ENCODE assay signal across 24 cellular contexts in genomic region chr11:223026-223789, GRCh38. TPM values are rescaled to one million over a fixed set of nuclear protein-coding genes. Genes with fewer than 3 reads are reported as not detected.
DNase-seq lines count a peak whose midpoint lies in the region; ATAC-seq and TF ChIP-seq lines count a peak whose summit lies in the region.
"Had no signal": no experiment of that assay in that cellular context is flagged by ENCODE, and none has a peak within 500 bp of the region (broad histone marks: within the 10 kb centered on the region; RNA-seq: fewer than 3 reads in every experiment).

No MANE protein-coding gene starts in this region.

- DNase-seq in Right ventricle myocardium superior (peak; percentile 27), Right ventricle myocardium inferior (ENCODE audit: missing footprints) (no peak), dorsolateral prefrontal cortex (peak in 3 of 10 donors; percentile 5 to 33 (median 18)), mesenteric fat pad (ENCODE audit: low spot score) (peak; percentile 79), cerebellar cortex (ENCODE audit: low spot score) (no peak), left lung (no peak)
- DNase-seq: CD4-positive, alpha-beta memory T cell; GF-D8; hypothalamus; islet precursor cell; MG63; NCI-H1436; NCI-H2171; NCI-H82; SIG-M5; testis had no signal

- no peaks in the 10 kb centered on the region for H3K9me3 ChIP-seq in left lung
- H3K9me3 ChIP-seq: MG63, testis had no signal

- no peaks in the 10 kb centered on the region for H3K27me3 ChIP-seq in dorsolateral prefrontal cortex
- no peaks in the 10 kb centered on the region for H3K27me3 ChIP-seq in left lung
- H3K27me3 ChIP-seq: MG63, testis had no signal

- intact Hi-C loops in Right ventricle myocardium superior (cut with DNase I) = no loop called here
- intact Hi-C loops in Right ventricle myocardium inferior (cut with DNase I) = no loop called here
- intact Hi-C loops in dorsolateral prefrontal cortex (cut with DNase I) = no loop called here
- intact Hi-C loops in left lung (cut with DNase I) = no loop called here

- ATAC-seq in Right ventricle myocardium superior (ENCODE audit: poor library complexity) (peak; percentile 11), Right ventricle myocardium inferior (no peak), HG03025 (IDR thresholded peaks at IDR 0.05; ENCODE audit: low FRiP score, unreplicated experiment) (no peak), HG02623 (IDR thresholded peaks at IDR 0.05; ENCODE audit: unreplicated experiment) (no peak), left lung (no peak)
- ATAC-seq: GM23338 had no signal

- H3K4me3 ChIP-seq in dorsolateral prefrontal cortex = no peak overlapping the region
- no peak overlapping the region for H3K4me3 ChIP-seq in left lung
- H3K4me3 ChIP-seq: coronary artery, GM23338, MG63, testis had no signal

- peaks cover 0 to 9% of the 10 kb centered on the region in 2 donors for H3K36me3 ChIP-seq in left lung
- H3K36me3 ChIP-seq: MG63 had no signal

- TF ChIP-seq CTCF in dorsolateral prefrontal cortex (IDR thresholded peaks at IDR 0.05 in 54 of 56, conservative IDR thresholded peaks at IDR 0.05 in 2 of 56; ENCODE audit: low read depth in 1 of 56, partially characterized antibody in 56 of 56) (no peak), left lung (IDR thresholded peaks at IDR 0.05) (no peak)

- no peaks in the 10 kb centered on the region for H3K4me1 ChIP-seq in left lung
- H3K4me1 ChIP-seq: testis had no signal

- H3K27ac ChIP-seq in dorsolateral prefrontal cortex (peak overlapping the region in 38 of 59 donors; percentile 5 to 89 (median 70)), left lung (no peak overlapping the region)
- H3K27ac ChIP-seq: coronary artery, testis had no signal

RNA-seq across cellular contexts. Expression of gene SIRT3, which starts 12.9 kb away (rescaled TPM):
- total RNA-seq in Right ventricle myocardium superior (42.6 TPM), Right ventricle myocardium inferior (39.7 TPM), dorsolateral prefrontal cortex (10 to 100 TPM; 32.3 to 71.0 (median 52.8) TPM), mesenteric fat pad (14.1 TPM), left lung (10 to 100 TPM; 13.5 to 15.1 TPM)

RNA-seq across cellular contexts. Expression of gene PSMD13, which starts 13.6 kb away (rescaled TPM):
- total RNA-seq in Right ventricle myocardium superior (93.4 TPM), Right ventricle myocardium inferior (91.7 TPM), dorsolateral prefrontal cortex (100 to 1,000 TPM in 5 of 120 experiments, 10 to 100 TPM in 115; 50.5 to 105 (median 80.8) TPM), mesenteric fat pad (100 TPM), left lung (100 to 1,000 TPM in 1 of 2 donors, 10 to 100 TPM in 1; 78.0 to 131 TPM)

RNA-seq across cellular contexts. Expression of gene RIC8A, which starts 15.7 kb away (rescaled TPM):
- total RNA-seq in Right ventricle myocardium superior (51.9 TPM), Right ventricle myocardium inferior (52.3 TPM), dorsolateral prefrontal cortex (100 to 1,000 TPM in 2 of 120 experiments, 10 to 100 TPM in 118; 55.0 to 104 (median 78.7) TPM), mesenteric fat pad (107 TPM), left lung (100 to 1,000 TPM; 100 to 117 TPM)

RNA-seq across cellular contexts. Expression of gene BET1L, which starts 16.0 kb away (rescaled TPM):
- total RNA-seq in Right ventricle myocardium superior (20.0 TPM), Right ventricle myocardium inferior (19.4 TPM), dorsolateral prefrontal cortex (10 to 100 TPM; 22.9 to 47.4 (median 33.0) TPM), mesenteric fat pad (53.4 TPM), left lung (10 to 100 TPM; 46.0 to 53.6 TPM)

RNA-seq across cellular contexts. Expression of gene SCGB1C1, which starts 30.3 kb away (rescaled TPM):
- total RNA-seq in Right ventricle myocardium superior = not detected
- total RNA-seq in Right ventricle myocardium inferior = not detected
- total RNA-seq in dorsolateral prefrontal cortex = not detected
- not detected for total RNA-seq in mesenteric fat pad
- total RNA-seq in left lung = not detected
- total RNA-seq: CD4-positive, alpha-beta memory T cell; fibroblast of villous mesenchyme; GM23338; lung microvascular endothelial cell; osteocyte; sciatic nerve; testis had no signal

Comparison
In these comparisons a context has a peak if more than half of its experiments do, and no peak if none do; other contexts are left out.
1. DNase-seq: peak in Right ventricle myocardium superior (single experiment) and mesenteric fat pad (single experiment); none in Right ventricle myocardium inferior (single experiment), cerebellar cortex (single experiment) and left lung (0 of 2).
2. H3K27ac ChIP-seq: peak in dorsolateral prefrontal cortex (38 of 59); none in left lung (0 of 2).